In the genomic region with DNA sequence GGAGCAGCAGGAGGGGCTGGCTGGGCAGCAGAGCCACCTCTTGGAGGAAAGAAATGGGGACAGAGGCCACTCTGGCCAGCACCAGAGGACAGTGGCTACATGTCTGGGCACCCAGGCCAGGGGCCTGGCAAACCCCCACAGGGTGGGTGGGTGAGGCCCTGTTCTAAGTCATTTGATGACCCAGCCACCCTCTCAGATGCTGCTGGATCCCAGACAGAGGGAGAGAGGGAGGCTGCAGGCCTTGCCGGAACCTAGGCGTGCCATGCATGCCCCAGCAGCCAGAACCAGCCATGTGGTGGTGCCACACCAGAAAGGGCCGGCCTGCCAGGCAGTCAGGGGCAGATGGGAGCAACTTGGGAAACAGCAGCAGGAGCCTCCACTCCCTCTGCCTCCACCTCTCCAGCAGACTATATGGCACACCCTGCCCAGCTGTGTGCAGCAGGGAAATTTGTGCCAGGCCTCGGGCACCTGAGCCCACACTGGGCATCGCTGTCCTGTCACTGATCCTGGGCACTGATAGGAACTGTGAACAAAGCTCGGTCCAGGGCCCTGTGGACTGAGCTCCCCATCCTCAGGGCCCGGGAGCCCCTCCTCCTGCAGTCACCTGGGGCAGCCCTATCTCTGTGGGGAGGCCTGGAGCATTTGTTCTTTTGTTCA, we compare ENCODE assay signal across 19 cellular contexts.
"Had no signal": no experiment of that assay in that cellular context is flagged by ENCODE, and none has a peak within 500 bp of the region (broad histone marks: within the 10 kb centered on the region; RNA-seq: fewer than 3 reads in every experiment).

No MANE protein-coding gene starts in this region.

- FAIRE-seq: bronchial epithelial cell, islet of Langerhans had no signal

- ATAC-seq: activated CD4-positive, CD25-positive, alpha-beta regulatory T cell treated with anti-CD3 and anti-CD28 coated beads, Interleukin-2, amount 50 U/mL, for 24 hours; left colon had no signal

- DNase-seq: activated CD4-positive, alpha-beta T cell treated with anti-CD3 and anti-CD28 coated beads, Interleukin-2, amount 10 ng/mL, durations not matched to agents 7 days and 5 days; activated CD8-positive, alpha-beta memory T cell treated with anti-CD3 and anti-CD28 coated beads, Interleukin-2, amount 50 U/mL, for 4 hours; activated effector memory CD4-positive, alpha-beta T cell treated with Interleukin-2 at 50 U/mL for 16 hours; activated naive CD4-positive, alpha-beta T cell treated with anti-CD3 and anti-CD28 coated beads, Interleukin-2, amount 50 U/mL, for 16 hours; activated T-cell treated with anti-CD3 and anti-CD28 coated beads, Interleukin-2, amount 50 U/mL, for 48 hours; cerebellar nuclear complex; effector CD8-positive, alpha-beta T cell; left colon; nephron progenitor cell; stimulated activated CD4-positive, alpha-beta T cell treated with anti-CD3 and anti-CD28 coated beads, Interleukin-12 subunit alpha, Interleukin-12 subunit beta, amount 100 ng/mL, for 4 hours; stimulated activated CD4-positive, alpha-beta T cell treated with anti-CD3 and anti-CD28 coated beads, Interleukin-1b, Interleukin-23, amount 100 ng/mL, for 48 hours; stimulated activated CD8-positive, alpha-beta memory T cell treated with anti-CD3 and anti-CD28 coated beads, Interleukin-4, amount 100 ng/mL, for 48 hours; stimulated activated naive CD4-positive, alpha-beta T cell treated with Interleukin-2 at 50 U/mL for 16 hours; T-helper 1 cell; T-helper 9 cell had no signal

- H2AFZ ChIP-seq: hepatocyte had no signal

- H3K27me3 ChIP-seq: hepatocyte had no signal

- H3K79me2 ChIP-seq: hepatocyte had no signal

- H3K4me3 ChIP-seq: hepatocyte had no signal

- H3K4me2 ChIP-seq: hepatocyte had no signal

- H3K27ac ChIP-seq: hepatocyte had no signal
